8 cellular contexts compared by ENCODE assay signal in genomic region chrX:49043220-49043986, GRCh38. TPM values are rescaled to one million over a fixed set of nuclear protein-coding genes. Genes with fewer than 3 reads are reported as not detected.
A peak's percentile ranks its signal among the peaks of the same experiment; 100 is the strongest.
DNase-seq lines count a peak whose midpoint lies in the region; ATAC-seq and TF ChIP-seq lines count a peak whose summit lies in the region.

Gene TFE3 (minus strand): TSS chrX:49043357. CDS start chrX:49043226, 131 bp downstream.

- DNase-seq in GM13977 (ENCODE audit: low spot score) (peak; percentile 92), NCI-H1694 treated with DMSO at 0.1 percent for 48 hours (lab: John Stamatoyannopoulos, UW) (peak; percentile 98), T-helper 17 cell (peak; percentile 85 to 93 (median 86)), amygdala (lab: John Stamatoyannopoulos, UW) (peak; percentile 37 to 98 (median 93)), left cardiac atrium (peak; percentile 98), progenitor cell of endocrine pancreas (ENCODE audit: low spot score, unreplicated experiment) (peak; percentile 87), ureter (ENCODE audit: low spot score) (peak; percentile 98)

- H3K4me1 Mint-ChIP-seq in T-helper 17 cell = peaks cover 30% of the 10 kb centered on the region
- peaks cover 18% of the 10 kb centered on the region for H3K4me1 Mint-ChIP-seq in progenitor cell of endocrine pancreas (ENCODE audit: low read depth)

- no peaks in the 10 kb centered on the region for H3K9me3 ChIP-seq in T-helper 17 cell (ENCODE audit: control insufficient read depth, low read length, poor library complexity, severe bottlenecking)

- intact Hi-C loops in left cardiac atrium (cut with DNase I) = loop anchor here in 1 of 2 donors (5.0 kb wide), 2 partner anchors 71 to 146 kb away; partner anchors contain the start of genes KCND1, PQBP1 and TIMM17B

- peak within 1 kb of the TSS; percentile 89 for H3K4me3 Mint-ChIP-seq in T-helper 17 cell
- H3K4me3 Mint-ChIP-seq in progenitor cell of endocrine pancreas (ENCODE audit: low read depth) = peak within 1 kb of the TSS; percentile 87

- in situ Hi-C loops in GM13977 (cut with MboI; ENCODE audit: low pct_unique_long_range_greater_than_20kb, low sequenced_read_pairs, unreplicated experiment) = no loop called here

- peak; percentile 84 for ATAC-seq in HG02938 (IDR thresholded peaks at IDR 0.05; ENCODE audit: unreplicated experiment)
- ATAC-seq in T-helper 17 cell = peak; percentile 89
- ATAC-seq in left cardiac atrium = peak; percentile 93

- peak within 1 kb of the TSS; percentile 86 for H3K27ac Mint-ChIP-seq in T-helper 17 cell
- peak within 1 kb of the TSS; percentile 97 for H3K27ac Mint-ChIP-seq in progenitor cell of endocrine pancreas

- peak; percentile 49 for TF ChIP-seq CTCF in GM13977 (IDR thresholded peaks at IDR 0.05; ENCODE audit: extremely low read depth, insufficient read depth, missing control alignments)
- TF ChIP-seq CTCF in progenitor cell of endocrine pancreas (IDR thresholded peaks at IDR 0.05; ENCODE audit: unreplicated experiment) = peak; percentile 63

- H3K36me3 Mint-ChIP-seq in T-helper 17 cell (ENCODE audit: low read depth) (no peaks in the 10 kb centered on the region), progenitor cell of endocrine pancreas (ENCODE audit: insufficient read depth) (peaks cover 5% of the 10 kb centered on the region)

- H3K27me3 Mint-ChIP-seq in T-helper 17 cell (no peaks in the 10 kb centered on the region), progenitor cell of endocrine pancreas (no peaks in the 10 kb centered on the region)

- peaks cover 9% of the 10 kb centered on the region for H3K9me3 Mint-ChIP-seq in progenitor cell of endocrine pancreas (ENCODE audit: low read depth)

RNA-seq across cellular contexts. Expression of gene TFE3, which starts in this region (rescaled TPM):
- total RNA-seq in T-helper 17 cell (10 to 100 TPM; 38.9 to 46.4 TPM), left cardiac atrium (10 to 100 TPM; 34.5 to 36.2 TPM), progenitor cell of endocrine pancreas (39.7 and 40.8 TPM in 2 replicates), ureter (45.2 TPM)

Comparison
In these comparisons a context has a peak if more than half of its experiments do, and no peak if none do; other contexts are left out.
1. Peak in every context shown above with its lines: DNase-seq and ATAC-seq.